ENCODE assay signal across 9 cellular contexts in the genomic region with DNA sequence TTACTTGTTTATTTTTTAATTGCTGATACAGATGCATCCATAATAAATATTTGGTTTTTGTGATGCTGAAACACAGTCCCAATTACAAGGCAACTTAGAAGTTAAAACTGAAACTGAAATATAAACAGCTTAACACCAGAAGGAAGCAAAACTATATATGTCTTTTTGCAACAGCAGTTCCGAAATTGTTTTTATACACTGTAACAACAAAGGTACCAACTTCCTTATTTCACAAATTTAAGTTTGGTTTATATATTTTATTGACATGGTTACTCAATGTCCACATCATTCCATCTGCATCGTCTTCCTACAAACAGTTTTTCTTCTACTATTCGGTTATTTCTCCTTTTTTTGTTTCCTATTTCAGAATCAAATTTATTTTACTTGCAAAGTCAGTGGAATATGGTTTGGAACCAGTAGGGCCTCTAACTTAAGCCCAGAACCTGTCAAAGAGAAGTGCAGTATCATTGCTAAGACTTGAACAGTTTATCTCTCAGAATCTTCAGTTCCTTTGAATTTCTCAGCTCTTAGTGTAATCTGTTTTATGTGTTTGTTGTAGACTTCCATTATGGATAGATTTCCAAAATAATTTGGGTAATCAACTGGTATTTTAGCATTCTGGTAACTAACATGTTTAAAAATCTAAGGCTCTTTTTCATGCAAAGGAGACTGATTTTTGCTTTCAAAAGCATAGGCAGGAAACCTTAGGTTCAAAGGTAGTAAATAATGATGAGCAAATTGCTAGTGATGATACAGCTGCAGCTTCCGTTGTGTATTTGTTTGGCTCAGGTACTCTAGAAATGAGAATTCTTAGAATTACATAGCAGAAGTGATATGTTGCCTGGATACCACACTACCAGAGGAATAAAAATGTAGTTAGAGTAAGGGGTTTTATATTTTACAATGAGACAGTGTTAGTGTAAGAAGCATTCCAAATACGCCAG. TPM values are rescaled to one million over a fixed set of nuclear protein-coding genes. Genes with fewer than 3 reads are reported as not detected.
DNase-seq lines count a peak whose midpoint lies in the region; ATAC-seq, FAIRE-seq and TF ChIP-seq lines count a peak whose summit lies in the region.
"Had no signal": no experiment of that assay in that cellular context is flagged by ENCODE, and none has a peak within 500 bp of the region (broad histone marks: within the 10 kb centered on the region; RNA-seq: fewer than 3 reads in every experiment).

No MANE protein-coding gene starts in this region.

- peak; percentile 85 for FAIRE-seq in GM12891 (lab: Jason Lieb, UNC)

- H3K36me3 ChIP-seq in esophagus squamous epithelium = peaks cover 0 to 11% (median 0%) of the 10 kb centered on the region in 3 donors
- H3K36me3 ChIP-seq in uterus = no peaks in the 10 kb centered on the region

- H3K27me3 ChIP-seq in esophagus squamous epithelium (no peaks in the 10 kb centered on the region), uterus (no peaks in the 10 kb centered on the region)

- H3K4me3 ChIP-seq in Jurkat, Clone E6-1 (ENCODE audit: low read length) = 0 out of 2 replicates have a peak overlapping the region, but pooled peaks have one; percentile 2
- H3K4me3 ChIP-seq in esophagus squamous epithelium = peak overlapping the region in 2 of 4 donors; percentile 12 to 47
- H3K4me3 ChIP-seq in uterus = no peak overlapping the region

- ATAC-seq in GM21526 (IDR thresholded peaks at IDR 0.05; ENCODE audit: low FRiP score, unreplicated experiment) = peak; percentile 50

- H3K4me1 ChIP-seq in esophagus squamous epithelium (peaks cover 0 to 40% (median 7%) of the 10 kb centered on the region in 3 donors), uterus (no peaks in the 10 kb centered on the region)

- intact Hi-C loops in esophagus squamous epithelium (cut with DNase I) (no loop called here), uterus (cut with DNase I; ENCODE audit: low total_unique reads) (no loop called here)

- H3K27ac ChIP-seq in esophagus squamous epithelium (peak overlapping the region in 3 of 4 donors; percentile 64 to 69 (median 67)), uterus (peak overlapping the region; percentile 42 to 56)
- H3K27ac ChIP-seq: epithelial cell of prostate had no signal

- DNase-seq in GM12891 (ENCODE audit: insufficient read length, low spot score) = no peak
- DNase-seq in Jurkat, Clone E6-1 (ENCODE audit: low read depth, low spot score) = no peak
- no peak for DNase-seq in esophagus squamous epithelium (lab: John Stamatoyannopoulos, UW)
- no peak for DNase-seq in uterus
- no peak for DNase-seq in SHP77 (lab: John Stamatoyannopoulos, UW)
- DNase-seq in activated CD8-positive, alpha-beta memory T cell treated with anti-CD3 and anti-CD28 coated beads, Interleukin-2, amount 50 U/mL, for 48 hours = no peak
- DNase-seq in activated CD4-positive, alpha-beta T cell treated with anti-CD3 and anti-CD28 coated beads for 48 hours = no peak

- H3K9me3 ChIP-seq in esophagus squamous epithelium = no peaks in the 10 kb centered on the region
- H3K9me3 ChIP-seq in uterus = no peaks in the 10 kb centered on the region

- WGBS in esophagus squamous epithelium, 2 donors = 41 to 67% methylated on average over 5 of the region's 5 CpGs

- no peak for TF ChIP-seq CTCF in esophagus squamous epithelium (IDR thresholded peaks at IDR 0.05)
- TF ChIP-seq CTCF in uterus (IDR thresholded peaks at IDR 0.05) = no peak

- TF ChIP-seq POLR2A in GM12891 (IDR thresholded peaks at IDR 0.05; ENCODE audit: low read depth, low read length) (no peak), esophagus squamous epithelium (IDR thresholded peaks at IDR 0.05) (no peak), uterus (IDR thresholded peaks at IDR 0.05) (no peak)

TF ChIP-seq in GM12891, 5 proteins besides CTCF, POLR2A, EP300 and RAD21:
- peak; percentile 48; the same call in 1 of the 2 replicates for TF ChIP-seq SPI1 (IDR thresholded peaks at IDR 0.05; ENCODE audit: low read depth, low read length)
- TF ChIP-seq PAX5 (IDR thresholded peaks at IDR 0.05; ENCODE audit: insufficient read depth, low read length, severe bottlenecking) = no peak

RNA-seq across cellular contexts. Expression of gene HSPA8, which starts 8.2 kb away (rescaled TPM):
- 1,692 TPM for polyA plus RNA-seq in GM12891 (2012; ENCODE audit: low read depth, missing spikeins)
- polyA plus RNA-seq in Jurkat, Clone E6-1 (2012; ENCODE audit: insufficient read depth, insufficient read length) = 2,315 TPM
- 1,000 to 10,000 TPM in 2 of 4 donors, 100 to 1,000 TPM in 2; 767 to 1,626 (median 1,046) TPM for total RNA-seq in esophagus squamous epithelium
- total RNA-seq in uterus = 1,000 to 10,000 TPM in 1 of 4 donors, 100 to 1,000 TPM in 3; 360 to 1,864 (median 476) TPM
